ENCODE assay signal across 2 cellular contexts in the genomic region with DNA sequence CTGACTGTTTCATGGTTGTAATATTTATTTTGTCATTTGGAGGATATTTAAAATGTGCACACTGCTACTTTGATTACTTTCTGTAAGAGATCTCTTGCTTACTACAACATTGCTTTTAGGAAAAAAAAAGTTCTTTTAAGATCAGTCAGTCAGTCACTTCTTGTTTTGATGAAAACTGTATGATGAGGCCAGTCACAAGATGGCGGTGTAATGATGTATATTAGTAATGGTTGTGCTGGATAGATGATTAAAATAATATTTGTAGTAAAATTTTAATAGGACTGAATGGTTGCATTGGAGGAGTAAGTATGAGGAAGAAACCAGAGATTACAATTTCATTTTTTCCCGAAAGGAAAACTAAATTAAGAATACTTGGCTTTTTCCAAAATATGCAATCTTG.
TF ChIP-seq lines count a peak whose summit lies in the region.

No MANE protein-coding gene starts in this region.

TF ChIP-seq in SK-N-SH, 30 proteins besides CTCF, POLR2A, EP300 and RAD21 (continued from another document):
- TF ChIP-seq, protein P1, sequence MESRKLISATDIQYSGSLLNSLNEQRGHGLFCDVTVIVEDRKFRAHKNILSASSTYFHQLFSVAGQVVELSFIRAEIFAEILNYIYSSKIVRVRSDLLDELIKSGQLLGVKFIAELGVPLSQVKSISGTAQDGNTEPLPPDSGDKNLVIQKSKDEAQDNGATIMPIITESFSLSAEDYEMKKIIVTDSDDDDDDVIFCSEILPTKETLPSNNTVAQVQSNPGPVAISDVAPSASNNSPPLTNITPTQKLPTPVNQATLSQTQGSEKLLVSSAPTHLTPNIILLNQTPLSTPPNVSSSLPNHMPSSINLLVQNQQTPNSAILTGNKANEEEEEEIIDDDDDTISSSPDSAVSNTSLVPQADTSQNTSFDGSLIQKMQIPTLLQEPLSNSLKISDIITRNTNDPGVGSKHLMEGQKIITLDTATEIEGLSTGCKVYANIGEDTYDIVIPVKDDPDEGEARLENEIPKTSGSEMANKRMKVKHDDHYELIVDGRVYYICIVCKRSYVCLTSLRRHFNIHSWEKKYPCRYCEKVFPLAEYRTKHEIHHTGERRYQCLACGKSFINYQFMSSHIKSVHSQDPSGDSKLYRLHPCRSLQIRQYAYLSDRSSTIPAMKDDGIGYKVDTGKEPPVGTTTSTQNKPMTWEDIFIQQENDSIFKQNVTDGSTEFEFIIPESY (IDR thresholded peaks at IDR 0.05; ENCODE audit: borderline replicate concordance, low read depth), result no peak
- TF ChIP-seq YY1 (IDR thresholded peaks at IDR 0.05; ENCODE audit: low read depth), result no peak
- no peak for TF ChIP-seq TEAD4 (IDR thresholded peaks at IDR 0.05; ENCODE audit: borderline replicate concordance, insufficient read depth)
- no peak for TF ChIP-seq NRF1 (IDR thresholded peaks at IDR 0.05; ENCODE audit: low read depth, low read length)
- TF ChIP-seq, protein P2, sequence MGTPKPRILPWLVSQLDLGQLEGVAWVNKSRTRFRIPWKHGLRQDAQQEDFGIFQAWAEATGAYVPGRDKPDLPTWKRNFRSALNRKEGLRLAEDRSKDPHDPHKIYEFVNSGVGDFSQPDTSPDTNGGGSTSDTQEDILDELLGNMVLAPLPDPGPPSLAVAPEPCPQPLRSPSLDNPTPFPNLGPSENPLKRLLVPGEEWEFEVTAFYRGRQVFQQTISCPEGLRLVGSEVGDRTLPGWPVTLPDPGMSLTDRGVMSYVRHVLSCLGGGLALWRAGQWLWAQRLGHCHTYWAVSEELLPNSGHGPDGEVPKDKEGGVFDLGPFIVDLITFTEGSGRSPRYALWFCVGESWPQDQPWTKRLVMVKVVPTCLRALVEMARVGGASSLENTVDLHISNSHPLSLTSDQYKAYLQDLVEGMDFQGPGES (IDR thresholded peaks at IDR 0.05; ENCODE audit: low read depth, low read length), result no peak
- no peak for TF ChIP-seq SIN3A (IDR thresholded peaks at IDR 0.05; ENCODE audit: borderline replicate concordance, low read depth, low read length)
- TF ChIP-seq SMC3 (IDR thresholded peaks at IDR 0.05; ENCODE audit: low read depth, low read length), result no peak

TF ChIP-seq in SK-N-SH treated with all-trans-retinoic acid at 6 μM for 48 hours, 23 proteins besides CTCF, POLR2A, EP300 and RAD21 (continued from another document):
- TF ChIP-seq, protein P3, sequence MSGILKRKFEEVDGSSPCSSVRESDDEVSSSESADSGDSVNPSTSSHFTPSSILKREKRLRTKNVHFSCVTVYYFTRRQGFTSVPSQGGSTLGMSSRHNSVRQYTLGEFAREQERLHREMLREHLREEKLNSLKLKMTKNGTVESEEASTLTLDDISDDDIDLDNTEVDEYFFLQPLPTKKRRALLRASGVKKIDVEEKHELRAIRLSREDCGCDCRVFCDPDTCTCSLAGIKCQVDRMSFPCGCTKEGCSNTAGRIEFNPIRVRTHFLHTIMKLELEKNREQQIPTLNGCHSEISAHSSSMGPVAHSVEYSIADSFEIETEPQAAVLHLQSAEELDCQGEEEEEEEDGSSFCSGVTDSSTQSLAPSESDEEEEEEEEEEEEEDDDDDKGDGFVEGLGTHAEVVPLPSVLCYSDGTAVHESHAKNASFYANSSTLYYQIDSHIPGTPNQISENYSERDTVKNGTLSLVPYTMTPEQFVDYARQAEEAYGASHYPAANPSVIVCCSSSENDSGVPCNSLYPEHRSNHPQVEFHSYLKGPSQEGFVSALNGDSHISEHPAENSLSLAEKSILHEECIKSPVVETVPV (CRISPR knock-in tag; IDR thresholded peaks at IDR 0.05), result no peak
- TF ChIP-seq ZFP30 (CRISPR knock-in tag; IDR thresholded peaks at IDR 0.05) (no peak), ZC3H10 (CRISPR knock-in tag; IDR thresholded peaks at IDR 0.05) (no peak), ESRRG (CRISPR knock-in tag; IDR thresholded peaks at IDR 0.05) (no peak), TOX (CRISPR knock-in tag; IDR thresholded peaks at IDR 0.05; ENCODE audit: borderline replicate concordance) (no peak), GLIS3 (CRISPR knock-in tag; IDR thresholded peaks at IDR 0.05) (no peak), OSR1 (CRISPR knock-in tag; IDR thresholded peaks at IDR 0.05) (no peak), BACH2 (CRISPR knock-in tag; IDR thresholded peaks at IDR 0.05; ENCODE audit: borderline replicate concordance) (no peak), RARB (CRISPR knock-in tag; IDR thresholded peaks at IDR 0.05) (no peak), PPARA (CRISPR knock-in tag; IDR thresholded peaks at IDR 0.05; ENCODE audit: borderline replicate concordance) (no peak), SNAI2 (CRISPR knock-in tag; IDR thresholded peaks at IDR 0.05) (no peak)
- TF ChIP-seq, protein P4, sequence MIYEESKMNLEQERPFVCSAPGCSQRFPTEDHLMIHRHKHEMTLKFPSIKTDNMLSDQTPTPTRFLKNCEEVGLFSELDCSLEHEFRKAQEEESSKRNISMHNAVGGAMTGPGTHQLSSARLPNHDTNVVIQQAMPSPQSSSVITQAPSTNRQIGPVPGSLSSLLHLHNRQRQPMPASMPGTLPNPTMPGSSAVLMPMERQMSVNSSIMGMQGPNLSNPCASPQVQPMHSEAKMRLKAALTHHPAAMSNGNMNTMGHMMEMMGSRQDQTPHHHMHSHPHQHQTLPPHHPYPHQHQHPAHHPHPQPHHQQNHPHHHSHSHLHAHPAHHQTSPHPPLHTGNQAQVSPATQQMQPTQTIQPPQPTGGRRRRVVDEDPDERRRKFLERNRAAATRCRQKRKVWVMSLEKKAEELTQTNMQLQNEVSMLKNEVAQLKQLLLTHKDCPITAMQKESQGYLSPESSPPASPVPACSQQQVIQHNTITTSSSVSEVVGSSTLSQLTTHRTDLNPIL (CRISPR knock-in tag; IDR thresholded peaks at IDR 0.05; ENCODE audit: low read depth), result no peak
- TF ChIP-seq, protein P5, sequence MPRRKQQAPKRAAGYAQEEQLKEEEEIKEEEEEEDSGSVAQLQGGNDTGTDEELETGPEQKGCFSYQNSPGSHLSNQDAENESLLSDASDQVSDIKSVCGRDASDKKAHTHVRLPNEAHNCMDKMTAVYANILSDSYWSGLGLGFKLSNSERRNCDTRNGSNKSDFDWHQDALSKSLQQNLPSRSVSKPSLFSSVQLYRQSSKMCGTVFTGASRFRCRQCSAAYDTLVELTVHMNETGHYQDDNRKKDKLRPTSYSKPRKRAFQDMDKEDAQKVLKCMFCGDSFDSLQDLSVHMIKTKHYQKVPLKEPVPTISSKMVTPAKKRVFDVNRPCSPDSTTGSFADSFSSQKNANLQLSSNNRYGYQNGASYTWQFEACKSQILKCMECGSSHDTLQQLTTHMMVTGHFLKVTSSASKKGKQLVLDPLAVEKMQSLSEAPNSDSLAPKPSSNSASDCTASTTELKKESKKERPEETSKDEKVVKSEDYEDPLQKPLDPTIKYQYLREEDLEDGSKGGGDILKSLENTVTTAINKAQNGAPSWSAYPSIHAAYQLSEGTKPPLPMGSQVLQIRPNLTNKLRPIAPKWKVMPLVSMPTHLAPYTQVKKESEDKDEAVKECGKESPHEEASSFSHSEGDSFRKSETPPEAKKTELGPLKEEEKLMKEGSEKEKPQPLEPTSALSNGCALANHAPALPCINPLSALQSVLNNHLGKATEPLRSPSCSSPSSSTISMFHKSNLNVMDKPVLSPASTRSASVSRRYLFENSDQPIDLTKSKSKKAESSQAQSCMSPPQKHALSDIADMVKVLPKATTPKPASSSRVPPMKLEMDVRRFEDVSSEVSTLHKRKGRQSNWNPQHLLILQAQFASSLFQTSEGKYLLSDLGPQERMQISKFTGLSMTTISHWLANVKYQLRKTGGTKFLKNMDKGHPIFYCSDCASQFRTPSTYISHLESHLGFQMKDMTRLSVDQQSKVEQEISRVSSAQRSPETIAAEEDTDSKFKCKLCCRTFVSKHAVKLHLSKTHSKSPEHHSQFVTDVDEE (CRISPR knock-in tag; IDR thresholded peaks at IDR 0.05), result no peak
- TF ChIP-seq, protein P6, sequence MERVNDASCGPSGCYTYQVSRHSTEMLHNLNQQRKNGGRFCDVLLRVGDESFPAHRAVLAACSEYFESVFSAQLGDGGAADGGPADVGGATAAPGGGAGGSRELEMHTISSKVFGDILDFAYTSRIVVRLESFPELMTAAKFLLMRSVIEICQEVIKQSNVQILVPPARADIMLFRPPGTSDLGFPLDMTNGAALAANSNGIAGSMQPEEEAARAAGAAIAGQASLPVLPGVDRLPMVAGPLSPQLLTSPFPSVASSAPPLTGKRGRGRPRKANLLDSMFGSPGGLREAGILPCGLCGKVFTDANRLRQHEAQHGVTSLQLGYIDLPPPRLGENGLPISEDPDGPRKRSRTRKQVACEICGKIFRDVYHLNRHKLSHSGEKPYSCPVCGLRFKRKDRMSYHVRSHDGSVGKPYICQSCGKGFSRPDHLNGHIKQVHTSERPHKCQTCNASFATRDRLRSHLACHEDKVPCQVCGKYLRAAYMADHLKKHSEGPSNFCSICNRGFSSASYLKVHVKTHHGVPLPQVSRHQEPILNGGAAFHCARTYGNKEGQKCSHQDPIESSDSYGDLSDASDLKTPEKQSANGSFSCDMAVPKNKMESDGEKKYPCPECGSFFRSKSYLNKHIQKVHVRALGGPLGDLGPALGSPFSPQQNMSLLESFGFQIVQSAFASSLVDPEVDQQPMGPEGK (CRISPR knock-in tag; IDR thresholded peaks at IDR 0.05; ENCODE audit: borderline replicate concordance), result no peak
